15 cellular contexts compared by ENCODE assay signal in the genomic region with DNA sequence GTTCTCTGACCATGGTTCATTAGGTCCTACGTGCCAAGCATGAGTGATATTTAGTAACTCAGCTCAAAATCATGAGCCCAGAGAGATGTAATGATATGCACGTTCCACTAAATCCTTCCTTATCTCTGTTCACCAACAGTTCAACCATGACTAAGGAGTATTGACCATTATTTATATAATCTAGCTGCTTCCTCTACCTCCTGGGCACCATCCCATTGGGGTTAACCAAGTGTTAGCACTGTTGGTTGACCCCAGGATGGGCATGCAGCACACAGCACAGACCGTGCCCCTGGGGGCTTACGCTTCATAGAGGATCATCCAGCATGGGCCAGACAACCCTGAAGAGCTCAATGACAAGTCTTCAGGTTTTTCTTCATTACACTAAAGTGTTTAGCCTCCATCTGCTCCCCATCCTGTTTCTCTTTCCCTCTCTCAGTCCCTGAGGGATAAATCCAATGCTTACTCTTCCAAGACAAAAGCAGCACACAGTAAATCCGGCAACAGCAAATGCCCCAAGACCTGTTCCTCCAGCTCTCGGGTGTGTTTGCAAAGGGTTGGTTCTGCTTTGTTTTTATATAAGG. TPM values are rescaled to one million over a fixed set of nuclear protein-coding genes. Genes with fewer than 3 reads are reported as not detected.
DNase-seq lines count a peak whose midpoint lies in the region; ATAC-seq and TF ChIP-seq lines count a peak whose summit lies in the region.
"Had no signal": no experiment of that assay in that cellular context is flagged by ENCODE, and none has a peak within 500 bp of the region (broad histone marks: within the 10 kb centered on the region; RNA-seq: fewer than 3 reads in every experiment).

No MANE protein-coding gene starts in this region.

- peak overlapping the region; percentile 69 for H3K27ac ChIP-seq in neural progenitor cell
- no peak overlapping the region for H3K27ac ChIP-seq in CD4-positive, alpha-beta T cell (ENCODE audit: low read depth, low read length)

- no peak overlapping the region for H3K27ac Mint-ChIP-seq in neural progenitor cell
- H3K27ac Mint-ChIP-seq in CD4-positive, alpha-beta T cell: no peak overlapping the region
- H3K27ac Mint-ChIP-seq: activated CD4-positive, alpha-beta memory T cell treated with anti-CD3 and anti-CD28 coated beads, Interleukin-2, amount 10 ng/mL, durations not matched to agents 7 days and 5 days had no signal

- H3K9ac ChIP-seq in neural progenitor cell: no peak overlapping the region

- no peaks in the 10 kb centered on the region for H3K9me3 ChIP-seq in neural progenitor cell (ENCODE audit: low read depth)
- H3K9me3 ChIP-seq in CD4-positive, alpha-beta T cell (ENCODE audit: control insufficient read depth, low read length): no peaks in the 10 kb centered on the region
- H3K9me3 ChIP-seq: esophagus muscularis mucosa had no signal

- H3K4me2 ChIP-seq in neural progenitor cell: peak overlapping the region; percentile 49

- intact Hi-C loops in CD4-positive, alpha-beta T cell (cut with DNase I, micrococcal nuclease): no loop called here

- no peaks in the 10 kb centered on the region for H3K36me3 ChIP-seq in neural progenitor cell
- H3K36me3 ChIP-seq: esophagus muscularis mucosa had no signal

- TF ChIP-seq CTCF in neural progenitor cell (IDR thresholded peaks at IDR 0.05): no peak
- TF ChIP-seq CTCF in CD4-positive, alpha-beta T cell (IDR thresholded peaks at IDR 0.05): no peak

- DNase-seq in DMS53 (lab: John Stamatoyannopoulos, UW) (peak; percentile 72), NCI-H2171 (lab: John Stamatoyannopoulos, UW) (peak; percentile 67), dedifferentiated amniotic fluid mesenchymal stem cell (ENCODE audit: extremely low spot score) (peak; percentile 20), neural progenitor cell (ENCODE audit: low spot score) (no peak), cortex of kidney (lab: John Stamatoyannopoulos, UW) (no peak), EL (no peak)
- DNase-seq in CD4-positive, alpha-beta T cell: no peak
- DNase-seq: activated CD4-positive, alpha-beta memory T cell treated with anti-CD3 and anti-CD28 coated beads, Interleukin-2, amount 10 ng/mL, durations not matched to agents 7 days and 5 days; activated naive CD4-positive, alpha-beta T cell; C1 segment of cervical spinal cord; midbrain; stimulated activated naive CD4-positive, alpha-beta T cell treated with Interleukin-2 at 50 U/mL for 16 hours; SW 1271 had no signal

- POLR2A ChIA-PET in CD4-positive, alpha-beta T cell (lab: Charles Lee): no interaction called here

- CTCF ChIA-PET in CD4-positive, alpha-beta T cell (lab: Charles Lee): no interaction called here

- peaks cover 4% of the 10 kb centered on the region for H3K27me3 Mint-ChIP-seq in neural progenitor cell (ENCODE audit: insufficient read depth, low read depth)
- H3K27me3 Mint-ChIP-seq in CD4-positive, alpha-beta T cell: no peaks in the 10 kb centered on the region

- no peaks in the 10 kb centered on the region for H4K20me1 ChIP-seq in neural progenitor cell (ENCODE audit: low read depth)

- no peak overlapping the region for H3K4me3 ChIP-seq in neural progenitor cell
- H3K4me3 ChIP-seq: esophagus muscularis mucosa had no signal

- peaks cover 56% of the 10 kb centered on the region for H3K4me1 ChIP-seq in neural progenitor cell

- H2AFZ ChIP-seq in neural progenitor cell (replicated peaks): no peak overlapping the region

- no peaks in the 10 kb centered on the region for H3K27me3 ChIP-seq in neural progenitor cell
- no peaks in the 10 kb centered on the region for H3K27me3 ChIP-seq in CD4-positive, alpha-beta T cell (ENCODE audit: control insufficient read depth, insufficient read depth, low read length)
- H3K27me3 ChIP-seq: esophagus muscularis mucosa had no signal

- peaks cover 13% of the 10 kb centered on the region for H3K9me3 Mint-ChIP-seq in neural progenitor cell
- H3K9me3 Mint-ChIP-seq in CD4-positive, alpha-beta T cell: peaks cover 3% of the 10 kb centered on the region
- H3K9me3 Mint-ChIP-seq: activated CD4-positive, alpha-beta memory T cell treated with anti-CD3 and anti-CD28 coated beads, Interleukin-2, amount 10 ng/mL, durations not matched to agents 7 days and 5 days had no signal

- peaks cover 4% of the 10 kb centered on the region for H3K36me3 Mint-ChIP-seq in neural progenitor cell
- no peaks in the 10 kb centered on the region for H3K36me3 Mint-ChIP-seq in CD4-positive, alpha-beta T cell (ENCODE audit: low read depth)

- peaks cover 90% of the 10 kb centered on the region for H3K79me2 ChIP-seq in neural progenitor cell (ENCODE audit: low read depth)

- no peak overlapping the region for H3K4me3 Mint-ChIP-seq in neural progenitor cell
- H3K4me3 Mint-ChIP-seq in CD4-positive, alpha-beta T cell: no peak overlapping the region
- H3K4me3 Mint-ChIP-seq: activated CD4-positive, alpha-beta memory T cell treated with anti-CD3 and anti-CD28 coated beads, Interleukin-2, amount 10 ng/mL, durations not matched to agents 7 days and 5 days had no signal

- ATAC-seq in GM21381 (IDR thresholded peaks at IDR 0.05; ENCODE audit: unreplicated experiment): no peak
- ATAC-seq in CD4-positive, alpha-beta T cell (ENCODE audit: poor library complexity): no peak

- peaks cover 49% of the 10 kb centered on the region for H3F3A ChIP-seq in neural progenitor cell (ENCODE audit: low read depth)

- peaks cover 12% of the 10 kb centered on the region for H3K4me1 Mint-ChIP-seq in neural progenitor cell
- no peaks in the 10 kb centered on the region for H3K4me1 Mint-ChIP-seq in CD4-positive, alpha-beta T cell (ENCODE audit: low read depth)
- H3K4me1 Mint-ChIP-seq: activated CD4-positive, alpha-beta memory T cell treated with anti-CD3 and anti-CD28 coated beads, Interleukin-2, amount 10 ng/mL, durations not matched to agents 7 days and 5 days had no signal

RNA-seq across cellular contexts. Expression of a gene that starts 10.4 kb away (rescaled TPM):
- 8.6 and 10.1 TPM in 2 replicates for total RNA-seq in neural progenitor cell (ENCODE audit: low replicate concordance)
- total RNA-seq in CD4-positive, alpha-beta T cell: 1 to 10 TPM; 3.4 to 3.6 TPM

Comparison
In these comparisons a context has a peak if more than half of its experiments do, and no peak if none do; other contexts are left out.
1. DNase-seq: peak in DMS53 (single experiment), NCI-H2171 (single experiment) and dedifferentiated amniotic fluid mesenchymal stem cell (single experiment); none in neural progenitor cell (single experiment), cortex of kidney (single experiment), EL (single experiment) and CD4-positive, alpha-beta T cell (0 of 10).